23 cellular contexts compared by ENCODE assay signal in genomic region chr13:110963554-110963970, GRCh38.
"Had no signal": no experiment of that assay in that cellular context is flagged by ENCODE, and none has a peak within 500 bp of the region (broad histone marks: within the 10 kb centered on the region; RNA-seq: fewer than 3 reads in every experiment).

No MANE protein-coding gene starts in this region.

- DNase-seq: activated CD4-positive, alpha-beta T cell treated with anti-CD3 and anti-CD28 coated beads, Interleukin-2, amount 50 U/mL, for 1 hour; activated CD4-positive, CD25-positive, alpha-beta regulatory T cell; activated CD8-positive, alpha-beta memory T cell treated with anti-CD3 and anti-CD28 coated beads, Interleukin-2, amount 10 ng/mL, durations not matched to agents 7 days and 5 days; activated gamma-delta T cell; activated naive CD4-positive, alpha-beta T cell treated with anti-CD3 and anti-CD28 coated beads for 36 hours; activated T-cell treated with anti-CD3 and anti-CD28 coated beads, Interleukin-2, amount 50 U/mL, for 24 hours; amygdala; Kasumi-1; NCI-H1105 treated with DMSO at 0.1 percent for 48 hours; NCI-H1436 treated with DMSO at 0.1 percent for 48 hours; NCI-H187; NCI-H2081; NCI-H510A treated with DMSO at 0.1 percent for 48 hours; NCI-H69; NK-92 treated with Interleukin-12 subunit alpha and Interleukin-12 subunit beta, amount 100 ng/mL, for 24 hours; Peyer's patch; Right ventricle myocardium superior; SJCRH30 had no signal

- H3K4me3 Mint-ChIP-seq: activated CD8-positive, alpha-beta memory T cell treated with anti-CD3 and anti-CD28 coated beads, Interleukin-2, amount 10 ng/mL, durations not matched to agents 7 days and 5 days; activated naive CD4-positive, alpha-beta T cell treated with anti-CD3 and anti-CD28 coated beads for 36 hours; activated naive CD8-positive, alpha-beta T cell; activated T-cell treated with anti-CD3 and anti-CD28 coated beads, Interleukin-2, amount 50 U/mL, for 24 hours; brain; central memory CD8-positive, alpha-beta T cell; T-helper 1 cell treated with Interleukin-12 subunit alpha and Interleukin-12 subunit beta and Interleukin-4 antibody, amounts not matched to agents 30 μg/mL and 1 μg/mL, for 36 hours had no signal

- H3K36me3 Mint-ChIP-seq: brain had no signal

- H3K4me3 ChIP-seq: Peyer's patch, SJCRH30 had no signal

- H3K4me1 Mint-ChIP-seq: brain; central memory CD8-positive, alpha-beta T cell had no signal

- H3K4me1 ChIP-seq: Peyer's patch, SJCRH30 had no signal

- H3K27ac Mint-ChIP-seq: brain had no signal

- H3K36me3 ChIP-seq: Peyer's patch, SJCRH30 had no signal

- H3K27ac ChIP-seq: Peyer's patch, SJCRH30, VCaP had no signal

- H3K27me3 ChIP-seq: Peyer's patch, SJCRH30 had no signal
